8 cellular contexts compared by ENCODE assay signal in genomic region chr9:18442629-18443491, GRCh38. TPM values are rescaled to one million over a fixed set of nuclear protein-coding genes. Genes with fewer than 3 reads are reported as not detected.
DNase-seq lines count a peak whose midpoint lies in the region; ATAC-seq and TF ChIP-seq lines count a peak whose summit lies in the region.

No MANE protein-coding gene starts in this region.

- ATAC-seq in GM21528 (IDR thresholded peaks at IDR 0.05; ENCODE audit: low FRiP score, unreplicated experiment): peak; percentile 97
- ATAC-seq in aorta (ENCODE audit: low FRiP score): peak; percentile 77

- TF ChIP-seq POLR2A in ovary (IDR thresholded peaks at IDR 0.05): no peak

- H3K27me3 ChIP-seq in ovary: no peaks in the 10 kb centered on the region
- H3K27me3 ChIP-seq in aorta (ENCODE audit: control insufficient read depth in 1 of 2, insufficient read depth in 2 of 2, low read length in 1 of 2): no peaks in the 10 kb centered on the region

- no peaks in the 10 kb centered on the region for H3K36me3 Mint-ChIP-seq in activated T-helper 1 cell treated with anti-CD3 and anti-CD28 coated beads, Interleukin-12 subunit alpha, Interleukin-12 subunit beta, Interleukin-2, Interleukin-4 antibody, amounts not matched to agents 30 ng/mL and 10 ng/mL and 1 ng/mL, durations not matched to agents 14 hours and 24 hours and 36 hours (ENCODE audit: low read depth)

- intact Hi-C loops in activated T-helper 1 cell treated with anti-CD3 and anti-CD28 coated beads, Interleukin-12 subunit alpha, Interleukin-12 subunit beta, Interleukin-2, Interleukin-4 antibody, amounts not matched to agents 30 ng/mL and 10 ng/mL and 1 ng/mL, durations not matched to agents 14 hours and 24 hours and 36 hours (cut with micrococcal nuclease): loop anchor here (1.0 to 5.0 kb wide), 3 partner anchors 188 to 632 kb away; no protein-coding TSS in a partner anchor
- intact Hi-C loops in ovary (cut with DNase I): loop anchor here in 1 of 4 donors (5.0 to 10.0 kb wide), 2 partner anchors 186 to 582 kb away; no protein-coding TSS in a partner anchor
- intact Hi-C loops in aorta (cut with DNase I): loop anchor here (5.0 kb wide), 2 partner anchors 186 to 419 kb away; no protein-coding TSS in a partner anchor

- H3K4me1 ChIP-seq in ovary (ENCODE audit: insufficient read depth) (peaks cover 5% of the 10 kb centered on the region), aorta (ENCODE audit: control insufficient read depth in 1 of 2, insufficient read depth in 2 of 2, low read length in 2 of 2) (peaks cover 0 to 12% of the 10 kb centered on the region in 2 donors)

- H3K27me3 Mint-ChIP-seq in activated T-helper 1 cell treated with anti-CD3 and anti-CD28 coated beads, Interleukin-12 subunit alpha, Interleukin-12 subunit beta, Interleukin-2, Interleukin-4 antibody, amounts not matched to agents 30 ng/mL and 10 ng/mL and 1 ng/mL, durations not matched to agents 14 hours and 24 hours and 36 hours (ENCODE audit: insufficient read depth): peaks cover 10% of the 10 kb centered on the region

- H3K4me3 Mint-ChIP-seq in activated T-helper 1 cell treated with anti-CD3 and anti-CD28 coated beads, Interleukin-12 subunit alpha, Interleukin-12 subunit beta, Interleukin-2, Interleukin-4 antibody, amounts not matched to agents 30 ng/mL and 10 ng/mL and 1 ng/mL, durations not matched to agents 14 hours and 24 hours and 36 hours: no peak overlapping the region

- H3K27ac ChIP-seq in ovary: no peak overlapping the region
- H3K27ac ChIP-seq in aorta (ENCODE audit: low read depth in 1 of 2, low read length in 2 of 2): no peak overlapping the region

- DNase-seq in Daoy (ENCODE audit: low read depth) (peak; percentile 65), HT-29 (ENCODE audit: low spot score) (peak; percentile 59), OCI-M1 (lab: John Stamatoyannopoulos, UW) (peak; percentile 57), foreskin melanocyte (peak; percentile 52), ovary (peak; percentile 63 to 80 (median 76)), aorta (peak; percentile 71 to 86)
- peak; percentile 24 for DNase-seq in activated T-helper 1 cell treated with anti-CD3 and anti-CD28 coated beads, Interleukin-12 subunit alpha, Interleukin-12 subunit beta, Interleukin-2, Interleukin-4 antibody, amounts not matched to agents 30 ng/mL and 10 ng/mL and 1 ng/mL, durations not matched to agents 14 hours and 24 hours and 36 hours (ENCODE audit: low spot score)

- no peak for TF ChIP-seq EP300 in ovary (IDR thresholded peaks at IDR 0.05)

- TF ChIP-seq CTCF in ovary (IDR thresholded peaks at IDR 0.05): peak; percentile 69 to 86 (median 79)

- no peaks in the 10 kb centered on the region for H3K4me1 Mint-ChIP-seq in activated T-helper 1 cell treated with anti-CD3 and anti-CD28 coated beads, Interleukin-12 subunit alpha, Interleukin-12 subunit beta, Interleukin-2, Interleukin-4 antibody, amounts not matched to agents 30 ng/mL and 10 ng/mL and 1 ng/mL, durations not matched to agents 14 hours and 24 hours and 36 hours (ENCODE audit: low read depth)

- H3K4me3 ChIP-seq in ovary (no peak overlapping the region), aorta (ENCODE audit: low read length in 2 of 2) (no peak overlapping the region)

- H3K9me3 ChIP-seq in ovary: no peaks in the 10 kb centered on the region
- H3K9me3 ChIP-seq in aorta (ENCODE audit: control insufficient read depth, low read length): no peaks in the 10 kb centered on the region

- WGBS in ovary, 3 donors: 12 to 15% (median 15%) methylated on average over 6 of the region's 6 CpGs
- WGBS in aorta, 2 donors: 10 to 11% methylated on average over 6 of the region's 6 CpGs

- H3K9me3 Mint-ChIP-seq in activated T-helper 1 cell treated with anti-CD3 and anti-CD28 coated beads, Interleukin-12 subunit alpha, Interleukin-12 subunit beta, Interleukin-2, Interleukin-4 antibody, amounts not matched to agents 30 ng/mL and 10 ng/mL and 1 ng/mL, durations not matched to agents 14 hours and 24 hours and 36 hours: no peaks in the 10 kb centered on the region

- H3K27ac Mint-ChIP-seq in activated T-helper 1 cell treated with anti-CD3 and anti-CD28 coated beads, Interleukin-12 subunit alpha, Interleukin-12 subunit beta, Interleukin-2, Interleukin-4 antibody, amounts not matched to agents 30 ng/mL and 10 ng/mL and 1 ng/mL, durations not matched to agents 14 hours and 24 hours and 36 hours: no peak overlapping the region

- H3K36me3 ChIP-seq in ovary (no peaks in the 10 kb centered on the region), aorta (ENCODE audit: control insufficient read depth in 1 of 2, insufficient read depth in 2 of 2, low read length in 1 of 2) (no peaks in the 10 kb centered on the region)

RNA-seq across cellular contexts. Expression of gene ADAMTSL1, which starts 31.1 kb away (rescaled TPM):
- total RNA-seq in Daoy (2014; rRNA removed; shearing (Covaris generic)): 12.7 and 16.6 TPM in 2 replicates
- total RNA-seq in HT-29 (2014; rRNA removed; shearing (Covaris generic)): not detected in 2 replicates
- total RNA-seq in activated T-helper 1 cell treated with anti-CD3 and anti-CD28 coated beads, Interleukin-12 subunit alpha, Interleukin-12 subunit beta, Interleukin-2, Interleukin-4 antibody, amounts not matched to agents 30 ng/mL and 10 ng/mL and 1 ng/mL, durations not matched to agents 14 hours and 24 hours and 36 hours: not detected in 2 replicates
- total RNA-seq in ovary (10 to 100 TPM in 2 of 7 donors, 1 to 10 TPM in 5; 1.2 to 19.0 (median 6.1) TPM), aorta (10 to 100 TPM; 50.4 to 54.2 TPM)
- polyA plus RNA-seq in ovary (10 to 100 TPM in 1 of 2 donors, 1 to 10 TPM in 1; 2.4 to 20.0 TPM), aorta (1 to 10 TPM; 6.6 to 9.5 TPM)

Comparison
In these comparisons a context has a peak if more than half of its experiments do, and no peak if none do; other contexts are left out.
1. DNase-seq: peak in every context shown above with its lines; median percentile 78 in aorta; 76 in ovary; 65 in Daoy; 59 in HT-29; 57 in OCI-M1; 52 in foreskin melanocyte; 24 in activated T-helper 1 cell treated with anti-CD3 and anti-CD28 coated beads, Interleukin-12 subunit alpha, Interleukin-12 subunit beta, Interleukin-2, Interleukin-4 antibody, amounts not matched to agents 30 ng/mL and 10 ng/mL and 1 ng/mL, durations not matched to agents 14 hours and 24 hours and 36 hours.